In genomic region chr2:75289771-75290170, GRCh38 we compare ENCODE assay signal across 32 cellular contexts.
A peak's percentile ranks its signal among the peaks of the same experiment; 100 is the strongest.
DNase-seq lines count a peak whose midpoint lies in the region; ATAC-seq, FAIRE-seq and TF ChIP-seq lines count a peak whose summit lies in the region.
"Had no signal": no experiment of that assay in that cellular context is flagged by ENCODE, and none has a peak within 500 bp of the region (broad histone marks: within the 10 kb centered on the region; RNA-seq: fewer than 3 reads in every experiment).

No MANE protein-coding gene starts in this region.

- H3K4me1 Mint-ChIP-seq in HFFc6 (ENCODE audit: low read depth) = peaks cover 57% of the 10 kb centered on the region
- H3K4me1 Mint-ChIP-seq: CD4-positive, CD25-positive, alpha-beta regulatory T cell; stimulated activated effector memory CD8-positive, alpha-beta T cell treated with anti-CD3 and anti-CD28 coated beads, Interleukin-12 subunit alpha, Interleukin-12 subunit beta, amount 100 ng/mL, for 72 hours had no signal

- H3K4me2 ChIP-seq in osteoblast (ENCODE audit: insufficient read depth, low read length) = peak overlapping the region; percentile 40

- no peaks in the 10 kb centered on the region for H3K79me2 ChIP-seq in osteoblast (ENCODE audit: insufficient read depth, low read length)

- H3K4me3 Mint-ChIP-seq in HFFc6 = no peak overlapping the region
- H3K4me3 Mint-ChIP-seq: activated CD4-positive, alpha-beta memory T cell treated with anti-CD3 and anti-CD28 coated beads for 36 hours; activated naive CD8-positive, alpha-beta T cell treated with anti-CD3 and anti-CD28 coated beads, Interleukin-2, amount 10 ng/mL, durations not matched to agents 7 days and 5 days; CD4-positive, CD25-positive, alpha-beta regulatory T cell; effector memory CD8-positive, alpha-beta T cell; natural killer cell treated with Interleukin-12 subunit alpha and Interleukin-12 subunit beta and Interleukin-15 and Interleukin-18, amount 100 ng/mL, for 72 hours; stimulated activated effector memory CD8-positive, alpha-beta T cell treated with anti-CD3 and anti-CD28 coated beads, Interleukin-12 subunit alpha, Interleukin-12 subunit beta, amount 100 ng/mL, for 72 hours had no signal

- no peaks in the 10 kb centered on the region for H3K9me3 Mint-ChIP-seq in HFFc6
- H3K9me3 Mint-ChIP-seq: activated CD4-positive, alpha-beta memory T cell treated with anti-CD3 and anti-CD28 coated beads for 36 hours; activated T-helper 2 cell treated with anti-CD3 and anti-CD28 coated beads, Interferon-gamma antibody, Interleukin-2, Interleukin-4, amounts not matched to agents 10 μg/mL and 5 μg/mL and 100 μg/mL, durations not matched to agents 14 hours and 24 hours and 36 hours; stimulated activated effector memory CD8-positive, alpha-beta T cell treated with anti-CD3 and anti-CD28 coated beads, Interleukin-12 subunit alpha, Interleukin-12 subunit beta, amount 100 ng/mL, for 72 hours had no signal

- no peak overlapping the region for H2AFZ ChIP-seq in osteoblast (ENCODE audit: low read length)

- H3K4me3 ChIP-seq in bronchial epithelial cell (ENCODE audit: low read depth, low read length) (no peak overlapping the region), osteoblast (ENCODE audit: insufficient read depth, low read length) (no peak overlapping the region)
- H3K4me3 ChIP-seq: spleen had no signal

- peaks cover 24% of the 10 kb centered on the region for H3K4me1 ChIP-seq in osteoblast (ENCODE audit: insufficient read depth, low read length)

- FAIRE-seq in bronchial epithelial cell (lab: Jason Lieb, UNC) = no peak
- FAIRE-seq: colon, H1 had no signal

- no peaks in the 10 kb centered on the region; the same call in 1 of the 2 replicates for H3K27me3 Mint-ChIP-seq in HFFc6 (ENCODE audit: insufficient read depth)
- H3K27me3 Mint-ChIP-seq: activated naive CD8-positive, alpha-beta T cell treated with anti-CD3 and anti-CD28 coated beads, Interleukin-2, amount 10 ng/mL, durations not matched to agents 7 days and 5 days had no signal

- H3K27ac ChIP-seq in osteoblast (ENCODE audit: low read depth, low read length) = no peak overlapping the region
- H3K27ac ChIP-seq: brain microvascular endothelial cell had no signal

- no peaks in the 10 kb centered on the region for H3K9me3 ChIP-seq in osteoblast (ENCODE audit: low read depth, low read length)
- H3K9me3 ChIP-seq: spleen had no signal

- H3K27ac Mint-ChIP-seq in HFFc6 = no peak overlapping the region; the same call in 1 of the 2 replicates
- H3K27ac Mint-ChIP-seq: activated CD4-positive, alpha-beta memory T cell treated with anti-CD3 and anti-CD28 coated beads for 36 hours; activated naive CD8-positive, alpha-beta T cell treated with anti-CD3 and anti-CD28 coated beads, Interleukin-2, amount 10 ng/mL, durations not matched to agents 7 days and 5 days; activated T-helper 2 cell treated with anti-CD3 and anti-CD28 coated beads, Interferon-gamma antibody, Interleukin-2, Interleukin-4, amounts not matched to agents 10 μg/mL and 5 μg/mL and 100 μg/mL, durations not matched to agents 14 hours and 24 hours and 36 hours; CD4-positive, CD25-positive, alpha-beta regulatory T cell; effector memory CD8-positive, alpha-beta T cell; natural killer cell treated with Interleukin-12 subunit alpha and Interleukin-12 subunit beta and Interleukin-15 and Interleukin-18, amount 100 ng/mL, for 72 hours; stimulated activated effector memory CD8-positive, alpha-beta T cell treated with anti-CD3 and anti-CD28 coated beads, Interleukin-12 subunit alpha, Interleukin-12 subunit beta, amount 100 ng/mL, for 72 hours had no signal

- no peaks in the 10 kb centered on the region for H3K36me3 Mint-ChIP-seq in HFFc6 (ENCODE audit: low read depth)
- H3K36me3 Mint-ChIP-seq: activated CD4-positive, alpha-beta memory T cell treated with anti-CD3 and anti-CD28 coated beads for 36 hours; activated naive CD8-positive, alpha-beta T cell treated with anti-CD3 and anti-CD28 coated beads, Interleukin-2, amount 10 ng/mL, durations not matched to agents 7 days and 5 days; natural killer cell treated with Interleukin-12 subunit alpha and Interleukin-12 subunit beta and Interleukin-15 and Interleukin-18, amount 100 ng/mL, for 72 hours; stimulated activated effector memory CD8-positive, alpha-beta T cell treated with anti-CD3 and anti-CD28 coated beads, Interleukin-12 subunit alpha, Interleukin-12 subunit beta, amount 100 ng/mL, for 72 hours had no signal

- H3K36me3 ChIP-seq in bronchial epithelial cell (ENCODE audit: control insufficient read depth, insufficient read depth, low read length) (no peaks in the 10 kb centered on the region), osteoblast (ENCODE audit: insufficient read depth, low read length) (no peaks in the 10 kb centered on the region)
- H3K36me3 ChIP-seq: brain microvascular endothelial cell, spleen had no signal

- ATAC-seq in HG03139 (IDR thresholded peaks at IDR 0.05; ENCODE audit: unreplicated experiment) = no peak
- ATAC-seq: effector memory CD8-positive, alpha-beta T cell; esophagus mucosa; natural killer cell treated with Interleukin-12 subunit alpha and Interleukin-12 subunit beta and Interleukin-15 and Interleukin-18, amount 100 ng/mL, for 72 hours; PC-3; stimulated activated effector memory CD8-positive, alpha-beta T cell treated with anti-CD3 and anti-CD28 coated beads, Interleukin-12 subunit alpha, Interleukin-12 subunit beta, amount 100 ng/mL, for 72 hours had no signal

- peak; percentile 55 for DNase-seq in AG20443 (ENCODE audit: low spot score)
- peak; percentile 46 for DNase-seq in HFFc6
- DNase-seq in bronchial epithelial cell (ENCODE audit: low read depth) = peak; percentile 46
- no peak for DNase-seq in osteoblast (ENCODE audit: insufficient read length, low spot score, missing footprints)
- DNase-seq in activated effector memory CD4-positive, alpha-beta T cell treated with anti-CD3 and anti-CD28 coated beads, Interleukin-2, amount 50 U/mL, for 16 hours = no peak
- DNase-seq in effector CD8-positive, alpha-beta T cell (lab: John Stamatoyannopoulos, UW) = no peak
- no peak for DNase-seq in activated CD4-positive, alpha-beta T cell treated with anti-CD3 and anti-CD28 coated beads for 48 hours
- DNase-seq: activated CD4-positive, alpha-beta memory T cell treated with anti-CD3 and anti-CD28 coated beads for 36 hours; activated CD4-positive, CD25-positive, alpha-beta regulatory T cell; activated CD8-positive, alpha-beta memory T cell treated with anti-CD3 and anti-CD28 coated beads, Interleukin-2, amount 50 U/mL, for 48 hours; activated naive CD8-positive, alpha-beta T cell treated with anti-CD3 and anti-CD28 coated beads, Interleukin-2, amount 10 ng/mL, durations not matched to agents 7 days and 5 days; brain microvascular endothelial cell; CD4-positive, CD25-positive, alpha-beta regulatory T cell; effector memory CD8-positive, alpha-beta T cell; GDM1; hypothalamus; midbrain; NCI-H1092 treated with DMSO at 0.1 percent for 48 hours; NCI-H1930; NCI-H446; PC-3; retina; SHP77; spleen; stimulated activated CD4-positive, alpha-beta T cell treated with anti-CD3 and anti-CD28 coated beads, Interleukin-2, amount 100 ng/mL, for 48 hours had no signal

- H3K27me3 ChIP-seq in bronchial epithelial cell (ENCODE audit: control insufficient read depth, insufficient read depth, low read length) (no peaks in the 10 kb centered on the region), osteoblast (ENCODE audit: insufficient read depth, low read length) (no peaks in the 10 kb centered on the region)
- H3K27me3 ChIP-seq: brain microvascular endothelial cell, spleen had no signal

- TF ChIP-seq CTCF in HFFc6 (IDR thresholded peaks at IDR 0.05) = no peak
- no peak for TF ChIP-seq CTCF in bronchial epithelial cell (IDR thresholded peaks at IDR 0.05; ENCODE audit: insufficient read depth, low read length, severe bottlenecking)
- no peak for TF ChIP-seq CTCF in osteoblast (IDR thresholded peaks at IDR 0.05; ENCODE audit: extremely low read depth, low read depth, low read length)

- H4K20me1 ChIP-seq in osteoblast (ENCODE audit: insufficient read depth, low read length) = no peaks in the 10 kb centered on the region

Comparison
In these comparisons a context has a peak if more than half of its experiments do, and no peak if none do; other contexts are left out.
1. DNase-seq: peak in AG20443 (single experiment), HFFc6 (single experiment) and bronchial epithelial cell (single experiment); none in osteoblast (single experiment), activated effector memory CD4-positive, alpha-beta T cell treated with anti-CD3 and anti-CD28 coated beads, Interleukin-2, amount 50 U/mL, for 16 hours (single experiment), effector CD8-positive, alpha-beta T cell (single experiment) and activated CD4-positive, alpha-beta T cell treated with anti-CD3 and anti-CD28 coated beads for 48 hours (single experiment).